15 cellular contexts compared by ENCODE assay signal in the genomic region with DNA sequence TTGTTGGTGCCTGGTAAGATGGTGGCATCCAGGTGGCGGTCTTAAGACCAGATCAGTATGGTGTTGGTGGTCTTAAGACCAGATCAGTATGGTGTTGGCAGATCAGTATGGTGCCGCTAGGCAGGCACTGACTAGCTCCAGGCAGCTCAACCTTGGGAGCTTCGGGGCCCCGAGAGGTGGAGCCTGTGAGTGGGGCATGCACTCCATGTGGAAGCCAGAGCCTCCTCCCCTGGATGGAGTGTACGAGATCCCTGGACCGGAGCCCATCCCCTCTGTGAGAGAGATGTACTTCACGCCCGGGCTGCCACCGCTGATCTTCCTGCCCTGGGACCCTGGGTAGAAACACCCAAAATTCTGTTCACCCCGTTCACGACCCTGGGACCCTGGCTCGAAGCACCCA.
"Had no signal": no experiment of that assay in that cellular context is flagged by ENCODE, and none has a peak within 500 bp of the region (broad histone marks: within the 10 kb centered on the region; RNA-seq: fewer than 3 reads in every experiment).

No MANE protein-coding gene starts in this region.

- H3K9me3 Mint-ChIP-seq: memory B cell; T-helper 2 cell treated with Interferon-gamma antibody and Interleukin-4, amounts not matched to agents 5 μg/mL and 100 μg/mL, for 36 hours had no signal

- H3K27ac Mint-ChIP-seq: activated T-cell treated with anti-CD3 and anti-CD28 coated beads, Interleukin-2, amount 50 U/mL, for 72 hours; memory B cell; T-helper 2 cell treated with Interferon-gamma antibody and Interleukin-4, amounts not matched to agents 5 μg/mL and 100 μg/mL, for 36 hours had no signal

- H3K4me3 Mint-ChIP-seq: activated T-cell treated with anti-CD3 and anti-CD28 coated beads, Interleukin-2, amount 50 U/mL, for 72 hours; memory B cell; neural crest cell; T-helper 2 cell treated with Interferon-gamma antibody and Interleukin-4, amounts not matched to agents 5 μg/mL and 100 μg/mL, for 36 hours had no signal

- H3K4me1 Mint-ChIP-seq: neural crest cell had no signal

- ATAC-seq: activated T-cell treated with anti-CD3 and anti-CD28 coated beads, Interleukin-2, amount 50 U/mL, for 72 hours; body of pancreas had no signal

- H3K27me3 Mint-ChIP-seq: memory B cell had no signal

- DNase-seq: activated CD4-positive, alpha-beta T cell treated with anti-CD3 and anti-CD28 coated beads, Interleukin-2, amount 50 U/mL, for 4 hours; activated CD8-positive, alpha-beta memory T cell treated with anti-CD3 and anti-CD28 coated beads, Interleukin-2, amount 50 U/mL, for 48 hours; activated gamma-delta T cell; activated T-cell treated with anti-CD3 and anti-CD28 coated beads, Interleukin-2, amount 50 U/mL, for 72 hours; anterior cingulate cortex; body of pancreas; heart left ventricle; sigmoid colon; stimulated activated CD4-positive, alpha-beta T cell treated with anti-CD3 and anti-CD28 coated beads, Interleukin-15, amount 100 ng/mL, for 24 hours; stimulated activated CD8-positive, alpha-beta memory T cell treated with anti-CD3 and anti-CD28 coated beads, Interleukin-4, amount 100 ng/mL, for 48 hours; stimulated activated naive CD4-positive, alpha-beta T cell; WERI-Rb-1 had no signal
